In the genomic region with DNA sequence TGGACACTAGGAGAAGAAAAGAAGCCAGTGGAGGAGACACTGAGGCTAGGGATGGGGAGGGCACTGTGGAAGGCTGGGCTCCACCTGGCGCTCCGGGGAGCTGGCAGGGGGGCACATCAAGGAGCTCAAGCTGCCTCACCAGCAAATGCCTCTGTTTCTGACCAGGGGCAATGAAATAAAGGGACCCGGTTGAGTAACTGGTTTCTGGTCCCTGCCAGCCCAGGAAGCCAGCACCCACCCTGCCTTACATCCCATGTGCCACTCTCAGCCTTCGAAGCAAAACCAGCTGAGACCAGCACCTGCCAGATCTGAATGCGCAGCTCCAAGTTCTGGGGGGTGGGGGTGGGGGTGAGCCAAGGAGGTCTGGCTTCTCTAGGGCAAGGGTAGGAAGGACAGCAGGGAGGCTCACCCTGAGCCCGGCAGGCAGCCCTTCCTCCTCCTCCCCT, we compare ENCODE assay signal across 10 cellular contexts. TPM values are rescaled to one million over a fixed set of nuclear protein-coding genes. Genes with fewer than 3 reads are reported as not detected.
DNase-seq lines count a peak whose midpoint lies in the region; ATAC-seq and TF ChIP-seq lines count a peak whose summit lies in the region.
"Had no signal": no experiment of that assay in that cellular context is flagged by ENCODE, and none has a peak within 500 bp of the region (broad histone marks: within the 10 kb centered on the region; RNA-seq: fewer than 3 reads in every experiment).

No MANE protein-coding gene starts in this region.

- no peaks in the 10 kb centered on the region for H3K36me3 Mint-ChIP-seq in activated CD4-positive, alpha-beta T cell treated with anti-CD3 and anti-CD28 coated beads, Interleukin-2, amount 10 ng/mL, durations not matched to agents 7 days and 5 days (ENCODE audit: low read depth)

- H3F3A ChIP-seq in SU-DHL-6 (ENCODE audit: insufficient read depth), result peaks cover 7% of the 10 kb centered on the region; the same call in 1 of the 2 replicates

- intact Hi-C loops in left ventricle myocardium inferior (cut with micrococcal nuclease), result no loop called here

- H4K20me1 ChIP-seq in SU-DHL-6 (ENCODE audit: low read depth, low read length), result no peaks in the 10 kb centered on the region

- H3K9me3 ChIP-seq in SU-DHL-6 (ENCODE audit: insufficient read depth, low read length), result no peaks in the 10 kb centered on the region
- H3K9me3 ChIP-seq in left ventricle myocardium inferior (replicated peaks), result no peaks in the 10 kb centered on the region

- peaks cover 6% of the 10 kb centered on the region for H3K4me1 Mint-ChIP-seq in activated CD4-positive, alpha-beta T cell treated with anti-CD3 and anti-CD28 coated beads, Interleukin-2, amount 10 ng/mL, durations not matched to agents 7 days and 5 days

- H3K27ac ChIP-seq in SU-DHL-6 (ENCODE audit: low read depth, low read length), result no peak overlapping the region
- no peak overlapping the region for H3K27ac ChIP-seq in left ventricle myocardium inferior (replicated peaks)
- peak overlapping the region in 13 of 21 experiments; percentile 49 to 88 (median 75) for H3K27ac ChIP-seq in skin epidermis

- no peak overlapping the region for H2AFZ ChIP-seq in SU-DHL-6 (ENCODE audit: low read depth, low read length, severe bottlenecking)

- peak overlapping the region; percentile 46 for H3K4me2 ChIP-seq in SU-DHL-6 (ENCODE audit: low read depth, low read length, poor library complexity, severe bottlenecking)

- H3K9me3 Mint-ChIP-seq in activated CD4-positive, alpha-beta T cell treated with anti-CD3 and anti-CD28 coated beads, Interleukin-2, amount 10 ng/mL, durations not matched to agents 7 days and 5 days, result no peaks in the 10 kb centered on the region
- H3K9me3 Mint-ChIP-seq: dendritic cell treated with granulocyte-macrophage colony-stimulating factor and Interleukin-4, amounts not matched to agents 40 ng/mL and 50 ng/mL, for 4 days had no signal

- POLR2A ChIA-PET in activated CD4-positive, alpha-beta T cell treated with anti-CD3 and anti-CD28 coated beads, Interleukin-2, amount 10 ng/mL, durations not matched to agents 7 days and 5 days (lab: Charles Lee), result no interaction called here

- TF ChIP-seq CTCF in SU-DHL-6 (IDR thresholded peaks at IDR 0.05; ENCODE audit: insufficient read depth, low read length, poor library complexity, severe bottlenecking) (no peak), left ventricle myocardium inferior (IDR thresholded peaks at IDR 0.05; ENCODE audit: borderline replicate concordance) (no peak)

- DNase-seq in NCI-H1417 (lab: John Stamatoyannopoulos, UW) (peak in 2 of 3 experiments; percentile 57 to 70), NCI-H1417 treated with DMSO at 0.1 percent for 48 hours (lab: John Stamatoyannopoulos, UW) (no peak), left ventricle myocardium inferior (no peak), NCI-H187 (lab: John Stamatoyannopoulos, UW) (no peak)
- DNase-seq in activated CD4-positive, alpha-beta T cell treated with anti-CD3 and anti-CD28 coated beads, Interleukin-2, amount 10 ng/mL, durations not matched to agents 7 days and 5 days, result no peak

- no peak for ATAC-seq in HG02678 (IDR thresholded peaks at IDR 0.05; ENCODE audit: unreplicated experiment)

- H3K9ac ChIP-seq in SU-DHL-6 (ENCODE audit: low read length), result no peak overlapping the region

- no peak overlapping the region for H3K4me3 ChIP-seq in SU-DHL-6 (ENCODE audit: insufficient read depth, low read length, poor library complexity, severe bottlenecking)
- peak overlapping the region; percentile 57 for H3K4me3 ChIP-seq in left ventricle myocardium inferior
- H3K4me3 ChIP-seq in skin epidermis, result peak overlapping the region in 3 of 7 experiments; percentile 26 to 44 (median 28)

- no peak overlapping the region for H3K4me3 Mint-ChIP-seq in activated CD4-positive, alpha-beta T cell treated with anti-CD3 and anti-CD28 coated beads, Interleukin-2, amount 10 ng/mL, durations not matched to agents 7 days and 5 days
- H3K4me3 Mint-ChIP-seq: dendritic cell treated with granulocyte-macrophage colony-stimulating factor and Interleukin-4, amounts not matched to agents 40 ng/mL and 50 ng/mL, for 4 days had no signal

- H3K27me3 ChIP-seq in SU-DHL-6 (ENCODE audit: low read length) (no peaks in the 10 kb centered on the region), left ventricle myocardium inferior (ENCODE audit: low read depth) (peaks cover 33% of the 10 kb centered on the region)

- CTCF ChIA-PET in activated CD4-positive, alpha-beta T cell treated with anti-CD3 and anti-CD28 coated beads, Interleukin-2, amount 10 ng/mL, durations not matched to agents 7 days and 5 days (lab: Charles Lee), result interaction anchor here (0.6 to 1.5 kb wide), 4 partner anchors 19 to 239 kb away, joined by 3 to 7 read pairs (median 4); no protein-coding TSS in a partner anchor

- H3K36me3 ChIP-seq in SU-DHL-6 (ENCODE audit: low read length), result no peaks in the 10 kb centered on the region
- no peaks in the 10 kb centered on the region for H3K36me3 ChIP-seq in left ventricle myocardium inferior

- peaks cover 11% of the 10 kb centered on the region for H3K4me1 ChIP-seq in left ventricle myocardium inferior

- no peak overlapping the region for H3K27ac Mint-ChIP-seq in activated CD4-positive, alpha-beta T cell treated with anti-CD3 and anti-CD28 coated beads, Interleukin-2, amount 10 ng/mL, durations not matched to agents 7 days and 5 days

- peaks cover 17% of the 10 kb centered on the region for H3K27me3 Mint-ChIP-seq in activated CD4-positive, alpha-beta T cell treated with anti-CD3 and anti-CD28 coated beads, Interleukin-2, amount 10 ng/mL, durations not matched to agents 7 days and 5 days

- no peaks in the 10 kb centered on the region for H3K9me2 ChIP-seq in SU-DHL-6 (replicated peaks; ENCODE audit: insufficient read depth, low read length)

- no peaks in the 10 kb centered on the region for H3K79me2 ChIP-seq in SU-DHL-6 (ENCODE audit: insufficient read depth, low read length)

RNA-seq across cellular contexts. Expression of gene PAK6, which starts 0.4 kb away (rescaled TPM):
- total RNA-seq in left ventricle myocardium inferior, result 8.2 TPM
- under 1 TPM; 0.35 to 0.47 TPM for total RNA-seq in activated CD4-positive, alpha-beta T cell treated with anti-CD3 and anti-CD28 coated beads, Interleukin-2, amount 10 ng/mL, durations not matched to agents 7 days and 5 days

RNA-seq across cellular contexts. Expression of gene ANKRD63, which starts 44.4 kb away (rescaled TPM):
- not detected for total RNA-seq in left ventricle myocardium inferior
- under 1 TPM in 1 of 2 experiments, not detected in 1; 0.17 TPM for total RNA-seq in activated CD4-positive, alpha-beta T cell treated with anti-CD3 and anti-CD28 coated beads, Interleukin-2, amount 10 ng/mL, durations not matched to agents 7 days and 5 days
- total RNA-seq: skeletal muscle tissue had no signal

Comparison
In these comparisons a context has a peak if more than half of its experiments do, and no peak if none do; other contexts are left out.
1. DNase-seq: peak in NCI-H1417 (2 of 3); none in NCI-H1417 treated with DMSO at 0.1 percent for 48 hours (single experiment), left ventricle myocardium inferior (single experiment), activated CD4-positive, alpha-beta T cell treated with anti-CD3 and anti-CD28 coated beads, Interleukin-2, amount 10 ng/mL, durations not matched to agents 7 days and 5 days (single experiment) and NCI-H187 (0 of 2).
2. H3K27ac ChIP-seq: peak in skin epidermis (13 of 21); none in SU-DHL-6 (single experiment) and left ventricle myocardium inferior (single experiment).